Comparison of ENCODE assay signal across 22 cellular contexts in the genomic region with DNA sequence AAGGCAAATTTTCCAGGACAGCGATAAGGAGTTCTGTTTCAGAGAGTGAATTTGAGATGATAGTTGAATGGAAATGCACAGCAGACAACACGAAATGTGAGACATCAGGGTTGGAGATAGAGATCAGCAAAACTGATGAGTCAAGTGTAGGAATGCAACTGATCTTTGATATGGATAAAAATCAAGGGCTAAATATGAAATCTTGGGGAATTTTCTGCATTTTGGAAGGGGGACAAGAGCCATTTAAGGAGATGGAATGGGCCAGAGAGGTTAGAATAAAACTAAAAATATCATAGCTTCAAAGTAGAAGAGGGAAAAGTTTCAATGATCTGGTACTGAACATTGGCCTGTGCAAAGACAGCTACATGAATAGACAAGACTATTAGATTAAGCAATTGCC. TPM values are rescaled to one million over a fixed set of nuclear protein-coding genes. Genes with fewer than 3 reads are reported as not detected.
DNase-seq lines count a peak whose midpoint lies in the region; ATAC-seq, FAIRE-seq and TF ChIP-seq lines count a peak whose summit lies in the region.
"Had no signal": no experiment of that assay in that cellular context is flagged by ENCODE, and none has a peak within 500 bp of the region (broad histone marks: within the 10 kb centered on the region; RNA-seq: fewer than 3 reads in every experiment).

No MANE protein-coding gene starts in this region.

- FAIRE-seq in H54 (lab: Jason Lieb, UNC) = peak; percentile 94

- no peak overlapping the region for H3K4me3 Mint-ChIP-seq in CD4-positive, alpha-beta memory T cell
- H3K4me3 Mint-ChIP-seq: CD4-positive, CD25-positive, alpha-beta regulatory T cell; endodermal cell; naive thymus-derived CD4-positive, alpha-beta T cell had no signal

- no peaks in the 10 kb centered on the region for H3K9me3 Mint-ChIP-seq in CD4-positive, alpha-beta memory T cell
- H3K9me3 Mint-ChIP-seq: CD4-positive, CD25-positive, alpha-beta regulatory T cell; endodermal cell; naive thymus-derived CD4-positive, alpha-beta T cell had no signal

- peaks cover 13% of the 10 kb centered on the region for H3K4me1 ChIP-seq in CD4-positive, alpha-beta memory T cell (ENCODE audit: insufficient read depth, low read length)

- H3K27me3 Mint-ChIP-seq in CD4-positive, alpha-beta memory T cell = no peaks in the 10 kb centered on the region
- H3K27me3 Mint-ChIP-seq: CD4-positive, CD25-positive, alpha-beta regulatory T cell; naive thymus-derived CD4-positive, alpha-beta T cell had no signal

- no peaks in the 10 kb centered on the region for H3K9me3 ChIP-seq in CD4-positive, alpha-beta memory T cell (ENCODE audit: control insufficient read depth in 1 of 2, low read length in 2 of 2)
- H3K9me3 ChIP-seq: right atrium auricular region had no signal

- POLR2A ChIA-PET in CD4-positive, alpha-beta memory T cell (lab: Charles Lee; ENCODE audit: partially characterized antibody) = no interaction called here

- peaks cover 3 to 10% of the 10 kb centered on the region in 2 donors for H3K36me3 Mint-ChIP-seq in CD4-positive, alpha-beta memory T cell

- H3K36me3 ChIP-seq in CD4-positive, alpha-beta memory T cell (ENCODE audit: insufficient read depth, low read length) = no peaks in the 10 kb centered on the region

- intact Hi-C loops in CD4-positive, alpha-beta memory T cell (cut with micrococcal nuclease) = no loop called here

- peaks cover 13 to 21% (median 14%) of the 10 kb centered on the region in 4 donors for H3K4me1 Mint-ChIP-seq in CD4-positive, alpha-beta memory T cell

- H3K27ac Mint-ChIP-seq in CD4-positive, alpha-beta memory T cell = peak overlapping the region in 4 of 7 donors; percentile 1 to 30 (median 4)
- H3K27ac Mint-ChIP-seq: endodermal cell had no signal

- CTCF ChIA-PET in CD4-positive, alpha-beta memory T cell (lab: Charles Lee; ENCODE audit: partially characterized antibody) = interaction anchor here (1.1 to 1.2 kb wide), 4 partner anchors 11 to 102 kb away, joined by 3 to 8 read pairs (median 4); partner anchors contain the start of gene CISD1

- no peak overlapping the region for H3K27ac ChIP-seq in CD4-positive, alpha-beta memory T cell (ENCODE audit: low read depth, low read length)
- H3K27ac ChIP-seq: cardiac muscle cell, right atrium auricular region had no signal

- ATAC-seq in SK-N-SH treated with all-trans-retinoic acid at 6 μM for 48 hours = peak; percentile 88
- ATAC-seq in HG02571 (IDR thresholded peaks at IDR 0.05; ENCODE audit: unreplicated experiment) = no peak
- ATAC-seq in GM18907 (IDR thresholded peaks at IDR 0.05; ENCODE audit: unreplicated experiment) = no peak
- ATAC-seq: naive thymus-derived CD4-positive, alpha-beta T cell had no signal

- H3K4me3 ChIP-seq in CD4-positive, alpha-beta memory T cell (ENCODE audit: low read length in 2 of 2) = no peak overlapping the region
- no peak overlapping the region for H3K4me3 ChIP-seq in fibroblast of villous mesenchyme (ENCODE audit: low read depth, low read length)
- H3K4me3 ChIP-seq: cardiac muscle cell, right atrium auricular region had no signal

- no peak for TF ChIP-seq CTCF in fibroblast of villous mesenchyme (IDR thresholded peaks at IDR 0.05; ENCODE audit: insufficient read depth, low read depth, low read length)

- H3K27me3 ChIP-seq in CD4-positive, alpha-beta memory T cell (ENCODE audit: insufficient read depth, low read length) = no peaks in the 10 kb centered on the region
- H3K27me3 ChIP-seq: cardiac muscle cell, right atrium auricular region had no signal

- DNase-seq in CD4-positive, alpha-beta memory T cell = no peak
- DNase-seq in H54 (ENCODE audit: insufficient read length, low spot score) (no peak), fibroblast of villous mesenchyme (ENCODE audit: low read depth) (peak; percentile 40), hepatic stellate cell (ENCODE audit: low spot score) (no peak)
- DNase-seq: activated CD4-positive, alpha-beta T cell treated with anti-CD3 and anti-CD28 coated beads for 4 hours; amniotic stem cell; CD4-positive, CD25-positive, alpha-beta regulatory T cell; cortex of kidney; DMS 273 treated with DMSO at 0.1 percent for 48 hours; endodermal cell; GDM1; naive thymus-derived CD4-positive, alpha-beta T cell; NCI-H187; occipital lobe; SHP77 treated with DMSO at 0.1 percent for 48 hours; stimulated activated CD4-positive, alpha-beta T cell treated with anti-CD3 and anti-CD28 coated beads, Interleukin-12 subunit alpha, Interleukin-12 subunit beta, amount 100 ng/mL, for 4 hours; T-helper 1 cell had no signal

- TF ChIP-seq POLR2A in H54 (IDR thresholded peaks at IDR 0.05; ENCODE audit: low read depth, low read length) = no peak

TF ChIP-seq in SK-N-SH treated with all-trans-retinoic acid at 6 μM for 48 hours, 23 proteins besides CTCF, POLR2A, EP300 and RAD21:
- 0 out of 2 replicates have a peak, but pooled peaks have one; percentile 6 for TF ChIP-seq ISL1 (CRISPR knock-in tag; IDR thresholded peaks at IDR 0.05)
- TF ChIP-seq BACH2 (CRISPR knock-in tag; IDR thresholded peaks at IDR 0.05; ENCODE audit: borderline replicate concordance) = no peak
TF ChIP-seq in SK-N-SH treated with all-trans-retinoic acid at 6 μM for 48 hours: peak in this region for 1.

RNA-seq across cellular contexts. Expression of gene CISD1, which starts 11.5 kb away (rescaled TPM):
- 10 to 100 TPM; 13.7 to 15.8 TPM for total RNA-seq in CD4-positive, alpha-beta memory T cell
- polyA plus RNA-seq in CD4-positive, alpha-beta memory T cell = 10 to 100 TPM; 48.9 to 61.1 TPM
- 28.3 and 38.0 TPM in 2 replicates for total RNA-seq in fibroblast of villous mesenchyme

RNA-seq across cellular contexts. Expression of gene IPMK, which starts 12.8 kb away (rescaled TPM):
- total RNA-seq in CD4-positive, alpha-beta memory T cell = 1 to 10 TPM; 6.1 to 6.5 TPM
- polyA plus RNA-seq in CD4-positive, alpha-beta memory T cell = 1 to 10 TPM; 1.2 to 2.0 TPM
- total RNA-seq in fibroblast of villous mesenchyme = 4.5 and 7.8 TPM in 2 replicates

RNA-seq across cellular contexts. Expression of gene UBE2D1, which starts 54.3 kb away (rescaled TPM):
- 10 to 100 TPM; 13.4 to 13.6 TPM for total RNA-seq in CD4-positive, alpha-beta memory T cell
- 10 to 100 TPM; 20.8 to 23.4 TPM for polyA plus RNA-seq in CD4-positive, alpha-beta memory T cell
- 12.9 and 27.6 TPM in 2 replicates for total RNA-seq in fibroblast of villous mesenchyme
